ENCODE assay signal across 14 cellular contexts in the genomic region with DNA sequence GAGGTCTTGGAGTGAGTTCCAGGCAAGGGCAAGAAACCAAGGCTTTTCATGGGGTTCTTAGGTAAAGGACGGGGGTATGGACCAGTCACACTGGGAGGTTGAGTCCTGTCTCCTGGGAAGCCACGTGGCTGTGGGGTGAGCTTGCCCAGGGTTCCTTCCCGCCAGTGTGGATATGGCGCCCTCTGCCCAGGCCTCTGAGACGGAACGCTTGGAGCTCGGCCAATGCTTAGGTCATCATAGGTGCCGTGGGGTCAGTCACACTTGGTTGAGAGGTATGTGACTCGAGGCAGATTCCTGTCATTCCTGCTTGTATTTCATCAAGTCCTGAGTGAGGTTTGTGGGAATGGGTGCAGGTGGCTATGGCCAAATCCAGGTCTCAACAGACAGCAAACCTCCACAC. TPM values are rescaled to one million over a fixed set of nuclear protein-coding genes. Genes with fewer than 3 reads are reported as not detected.
DNase-seq lines count a peak whose midpoint lies in the region; ATAC-seq, FAIRE-seq and TF ChIP-seq lines count a peak whose summit lies in the region.
"Had no signal": no experiment of that assay in that cellular context is flagged by ENCODE, and none has a peak within 500 bp of the region (broad histone marks: within the 10 kb centered on the region; RNA-seq: fewer than 3 reads in every experiment).

No MANE protein-coding gene starts in this region.

- no peaks in the 10 kb centered on the region for H4K20me1 ChIP-seq in HepG2 (ENCODE audit: insufficient read depth, low read length)

- DNase-seq in COLO668 (lab: John Stamatoyannopoulos, UW; ENCODE audit: unreplicated experiment) = peak; percentile 22
- DNase-seq in HFFc6 = no peak
- DNase-seq in amniotic epithelial cell (ENCODE audit: low read depth) = peak; percentile 20
- peak; percentile 66 for DNase-seq in HepG2 (ENCODE audit: low spot score)
- no peak for DNase-seq in NCI-H146 treated with DMSO at 0.1 percent for 48 hours (lab: John Stamatoyannopoulos, UW; ENCODE audit: unreplicated experiment)
- no peak for DNase-seq in NCI-H128 (lab: John Stamatoyannopoulos, UW; ENCODE audit: unreplicated experiment)
- no peak for DNase-seq in DMS114 treated with DMSO at 0.1 percent for 48 hours (lab: John Stamatoyannopoulos, UW; ENCODE audit: unreplicated experiment)
- DNase-seq: activated CD4-positive, alpha-beta T cell treated with anti-CD3 and anti-CD28 coated beads for 4 hours; CD4-positive, alpha-beta memory T cell; cerebellar nuclear complex; NCI-H2081 had no signal

- no peak for TF ChIP-seq POLR2A in HepG2 (IDR thresholded peaks at IDR 0.05; ENCODE audit: insufficient read depth in 1 of 2, low read depth in 2 of 2, low read length in 2 of 2)

- TF ChIP-seq EP300 in HepG2 (IDR thresholded peaks at IDR 0.05; ENCODE audit: low read depth in 2 of 2, low read length in 2 of 2) (no peak), HepG2 (CRISPR knock-in tag; IDR thresholded peaks at IDR 0.05; ENCODE audit: borderline replicate concordance) (no peak)

- ATAC-seq in HepG2 (peak; percentile 30), GM19455 (IDR thresholded peaks at IDR 0.05; ENCODE audit: unreplicated experiment) (no peak)

- H2AFZ ChIP-seq in HepG2 (ENCODE audit: low read length) = no peak overlapping the region

- H3K4me2 ChIP-seq in HepG2 (ENCODE audit: low read depth, low read length) = no peak overlapping the region

- no peaks in the 10 kb centered on the region for H3K79me2 ChIP-seq in HepG2 (ENCODE audit: insufficient read depth, low read length)

- 0 out of 2 replicates have a peak overlapping the region, but pooled peaks have one; percentile 11 for H3K27ac Mint-ChIP-seq in HFFc6
- H3K27ac Mint-ChIP-seq: CD4-positive, alpha-beta memory T cell had no signal

- no peaks in the 10 kb centered on the region; the same call in 1 of the 2 replicates for H3K4me1 Mint-ChIP-seq in HFFc6 (ENCODE audit: low read depth)
- H3K4me1 Mint-ChIP-seq: CD4-positive, alpha-beta memory T cell had no signal

- TF ChIP-seq CTCF in HFFc6 (IDR thresholded peaks at IDR 0.05) (peak; percentile 17; the same call in 1 of the 2 replicates), HepG2 (CRISPR knock-in tag; IDR thresholded peaks at IDR 0.05) (peak; percentile 58)

- BruUV-seq in HepG2 (replicated peaks; lab: Mats Ljungman, UMichigan) = no TSS peak

- POLR2A ChIA-PET in HepG2 (lab: Yijun Ruan, JAX) = interaction anchor here (1.3 kb wide), 1 partner anchor 126 kb away, joined by 3 read pairs; the partner anchor contains the start of gene SRD5A1

- no peak for FAIRE-seq in HepG2 (lab: Jason Lieb, UNC)
- FAIRE-seq: frontal cortex had no signal

- no peaks in the 10 kb centered on the region for H3K27me3 ChIP-seq in HepG2 (ENCODE audit: control insufficient read depth in 1 of 2, insufficient read depth in 2 of 2, low read length in 2 of 2)

- no peaks in the 10 kb centered on the region for H3K27me3 Mint-ChIP-seq in HFFc6 (ENCODE audit: insufficient read depth)
- H3K27me3 Mint-ChIP-seq: CD4-positive, alpha-beta memory T cell had no signal

- H3K4me3 Mint-ChIP-seq in HFFc6 = no peak overlapping the region
- H3K4me3 Mint-ChIP-seq: CD4-positive, alpha-beta memory T cell had no signal

- 100% methylated on average over 1 of the region's 9 CpGs for WGBS in HepG2 (ENCODE audit: low lambda C conversion rate)

- peaks cover 6 to 20% of the 10 kb centered on the region in 2 experiments for H3K36me3 ChIP-seq in HepG2 (replicated peaks in 1 of 2; ENCODE audit: control insufficient read depth in 1 of 2, insufficient read depth in 2 of 2, low read length in 2 of 2)

- H3K4me1 ChIP-seq in HepG2 (ENCODE audit: insufficient read depth, low read length) = peaks cover 21% of the 10 kb centered on the region
- H3K4me1 ChIP-seq: prostate gland had no signal

- CTCF ChIA-PET in HepG2 (lab: Yijun Ruan, JAX; ENCODE audit: low intra/inter-chr PET ratio, low total read pairs) = no interaction called here

- no peak overlapping the region for H3K9ac ChIP-seq in HepG2 (ENCODE audit: insufficient read depth, low read depth, low read length)

- no peaks in the 10 kb centered on the region for H3K9me3 Mint-ChIP-seq in HFFc6
- H3K9me3 Mint-ChIP-seq: CD4-positive, alpha-beta memory T cell had no signal

- H3K9me3 ChIP-seq in HepG2 (ENCODE audit: low read length) = no peaks in the 10 kb centered on the region
- H3K9me3 ChIP-seq: prostate gland had no signal

- peaks cover 42% of the 10 kb centered on the region for H3K36me3 Mint-ChIP-seq in HFFc6 (ENCODE audit: low read depth)

- in situ Hi-C loops in HepG2 (cut with HindIII; ENCODE audit: extremely low pct_ligation_motif_present, low pct_unique_long_range_greater_than_20kb) = no loop called here

- H3K27ac ChIP-seq in HepG2 (ENCODE audit: extremely low read length, insufficient read depth, low read length) = no peak overlapping the region
- H3K27ac ChIP-seq: prostate gland had no signal

- no peak overlapping the region for H3K4me3 ChIP-seq in HepG2 (replicated peaks in 1 of 3; ENCODE audit: insufficient read depth in 1 of 3, low read depth in 2 of 3, low read length in 3 of 3)
- H3K4me3 ChIP-seq: prostate gland had no signal

- intact Hi-C loops in HepG2 (cut with micrococcal nuclease; ENCODE audit: unreplicated experiment) = no loop called here

- no peak for TF ChIP-seq RAD21 in HepG2 (CRISPR knock-in tag; IDR thresholded peaks at IDR 0.05)

TF ChIP-seq in HepG2, 621 proteins besides CTCF, POLR2A, EP300 and RAD21 (continues in another document):
- TF ChIP-seq CAMTA2 (CRISPR knock-in tag; IDR thresholded peaks at IDR 0.05; ENCODE audit: borderline replicate concordance) = no peak
- no peak for TF ChIP-seq ZNF558 (CRISPR knock-in tag; IDR thresholded peaks at IDR 0.05; ENCODE audit: borderline replicate concordance)
- peak; percentile 59; the same call in 1 of the 2 replicates for TF ChIP-seq ZBTB38 (CRISPR knock-in tag; IDR thresholded peaks at IDR 0.05)
- TF ChIP-seq ARID2 (CRISPR knock-in tag; IDR thresholded peaks at IDR 0.05; ENCODE audit: borderline replicate concordance) = no peak
- TF ChIP-seq POLR2G (IDR thresholded peaks at IDR 0.05; ENCODE audit: low read depth, low read length) = no peak
- no peak for TF ChIP-seq YY1 (IDR thresholded peaks at IDR 0.05; ENCODE audit: insufficient read depth, insufficient replicate concordance, low read depth, low read length)
- no peak for TF ChIP-seq POGK (CRISPR knock-in tag; conservative IDR thresholded peaks at IDR 0.05)
- no peak for TF ChIP-seq KDM6A (CRISPR knock-in tag; IDR thresholded peaks at IDR 0.05; ENCODE audit: low read depth)
- no peak for TF ChIP-seq PPARG (CRISPR knock-in tag; conservative IDR thresholded peaks at IDR 0.05)
- TF ChIP-seq STAG1 (CRISPR knock-in tag; IDR thresholded peaks at IDR 0.05) = peak; percentile 22; the same call in 1 of the 2 replicates
- no peak for TF ChIP-seq ZNF292 (CRISPR knock-in tag; IDR thresholded peaks at IDR 0.05; ENCODE audit: borderline replicate concordance, low read depth)
- TF ChIP-seq ZNF772 (CRISPR knock-in tag; IDR thresholded peaks at IDR 0.05) = no peak
- peak; percentile 58; the same call in 1 of the 2 replicates for TF ChIP-seq POGZ (CRISPR knock-in tag; IDR thresholded peaks at IDR 0.05)
- no peak for TF ChIP-seq REXO4 (CRISPR knock-in tag; IDR thresholded peaks at IDR 0.05; ENCODE audit: borderline replicate concordance)

RNA-seq across cellular contexts. Expression of gene TENT4A, which starts 46.2 kb away (rescaled TPM):
- 10 to 100 TPM; 19.8 to 23.8 (median 21.7) TPM for total RNA-seq in HFFc6 (2021; fragmentation: NEBNext Ultra II Directional; extraction: Animal tissue kit (Norgen Biotek cat#: 25700))
- 7.7 and 13.3 TPM in 2 replicates for total RNA-seq in HepG2 (2016; rRNA removed; fragmentation: Illumina TruSeq; extraction: Trizol)
- 16.7 and 22.2 TPM in 2 replicates for total RNA-seq in HepG2 (2016; cell fraction: cytosol; rRNA removed; fragmentation: Illumina TruSeq; extraction: Trizol; ENCODE audit: low read depth)
- total RNA-seq in HepG2 (2016; cell fraction: insoluble cytoplasmic fraction; rRNA removed; fragmentation: Illumina TruSeq; extraction: Trizol) = 6.3 and 11.6 TPM in 2 replicates
- total RNA-seq in HepG2 (2016; cell fraction: membrane; rRNA removed; fragmentation: Illumina TruSeq; extraction: Trizol) = 9.3 and 11.2 TPM in 2 replicates
- total RNA-seq in HepG2 (2016; cell fraction: nucleus; rRNA removed; fragmentation: Illumina TruSeq; extraction: Trizol) = 36.2 and 43.2 TPM in 2 replicates
- polyA plus RNA-seq in HepG2 (2011; rRNA removed) = 6.0 and 6.3 TPM in 2 replicates
- polyA plus RNA-seq in HepG2 (2011; cell fraction: cytosol; rRNA removed) = 3.2 TPM in 2 replicates
- polyA plus RNA-seq in HepG2 (2011; cell fraction: nucleus; rRNA removed) = 38.9 and 57.3 TPM in 2 replicates
- polyA plus RNA-seq in HepG2 (2012) = 17.0 and 17.9 TPM in 2 replicates
- polyA plus RNA-seq in HepG2 (2016; cell fraction: cytosol; fragmentation: Illumina TruSeq; extraction: Trizol; ENCODE audit: low read depth) = 0.76 and 1.1 TPM in 2 replicates
- 7.6 and 11.0 TPM in 2 replicates for polyA plus RNA-seq in HepG2 (2016; cell fraction: insoluble cytoplasmic fraction; fragmentation: Illumina TruSeq; extraction: Trizol; ENCODE audit: low read depth)
- 3.0 TPM in 2 replicates for polyA plus RNA-seq in HepG2 (2016; cell fraction: membrane; fragmentation: Illumina TruSeq; extraction: Trizol; ENCODE audit: low read depth)
- 55.5 and 57.3 TPM in 2 replicates for polyA plus RNA-seq in HepG2 (2016; cell fraction: nucleus; fragmentation: Illumina TruSeq; extraction: Trizol; ENCODE audit: insufficient read depth, low read depth)
- polyA minus RNA-seq in HepG2 (2011; rRNA and poly(A)+ RNA removed; ENCODE audit: low replicate concordance) = 15.3 and 47.0 TPM in 2 replicates
- polyA minus RNA-seq in HepG2 (2011; cell fraction: cytosol; rRNA and poly(A)+ RNA removed) = 5.4 and 6.3 TPM in 2 replicates
- 44.4 and 60.9 TPM in 2 replicates for polyA minus RNA-seq in HepG2 (2011; cell fraction: nucleus; rRNA and poly(A)+ RNA removed)

Comparison
In these comparisons a context has a peak if more than half of its experiments do, and no peak if none do; other contexts are left out.
1. DNase-seq: peak in COLO668 (single experiment), amniotic epithelial cell (single experiment) and HepG2 (single experiment); none in HFFc6 (single experiment), NCI-H146 treated with DMSO at 0.1 percent for 48 hours (single experiment), NCI-H128 (single experiment) and DMS114 treated with DMSO at 0.1 percent for 48 hours (single experiment).